29 cellular contexts compared by ENCODE assay signal in genomic region chr3:143188881-143189280, GRCh38.
"Had no signal": no experiment of that assay in that cellular context is flagged by ENCODE, and none has a peak within 500 bp of the region (broad histone marks: within the 10 kb centered on the region; RNA-seq: fewer than 3 reads in every experiment).

No MANE protein-coding gene starts in this region.

- H3K27me3 ChIP-seq: cardiac muscle cell had no signal

- H3K36me3 ChIP-seq: cardiac muscle cell, WERI-Rb-1 had no signal

- DNase-seq: activated CD4-positive, alpha-beta memory T cell treated with anti-CD3 and anti-CD28 coated beads, Interleukin-2, amount 10 ng/mL, durations not matched to agents 7 days and 5 days; activated CD4-positive, alpha-beta T cell treated with anti-CD3 and anti-CD28 coated beads for 1 hour; activated CD4-positive, alpha-beta T cell treated with anti-CD3 and anti-CD28 coated beads for 36 hours; activated CD4-positive, alpha-beta T cell treated with anti-CD3 and anti-CD28 coated beads for 48 hours; activated CD4-positive, alpha-beta T cell treated with anti-CD3 and anti-CD28 coated beads, Interleukin-2, amount 10 ng/mL, durations not matched to agents 7 days and 5 days; activated CD4-positive, alpha-beta T cell treated with anti-CD3 and anti-CD28 coated beads, Interleukin-2, amount 50 U/mL, for 48 hours; activated CD4-positive, CD25-positive, alpha-beta regulatory T cell; activated CD8-positive, alpha-beta memory T cell treated with anti-CD3 and anti-CD28 coated beads for 24 hours; activated CD8-positive, alpha-beta memory T cell treated with anti-CD3 and anti-CD28 coated beads, Interleukin-2, amount 10 ng/mL, durations not matched to agents 7 days and 5 days; activated CD8-positive, alpha-beta memory T cell treated with anti-CD3 and anti-CD28 coated beads, Interleukin-2, amount 50 U/mL, for 48 hours; activated CD8-positive, alpha-beta T cell treated with anti-CD3 and anti-CD28 coated beads, Interleukin-2, amount 10 ng/mL, durations not matched to agents 7 days and 5 days; activated effector memory CD4-positive, alpha-beta T cell treated with Interleukin-2 at 50 U/mL for 16 hours; activated gamma-delta T cell; activated naive CD4-positive, alpha-beta T cell treated with anti-CD3 and anti-CD28 coated beads, Interleukin-2, amount 10 ng/mL, durations not matched to agents 7 days and 5 days; activated naive CD4-positive, alpha-beta T cell treated with Interleukin-2 at 50 U/mL for 16 hours; activated naive CD8-positive, alpha-beta T cell treated with anti-CD3 and anti-CD28 coated beads, Interleukin-2, amount 10 ng/mL, durations not matched to agents 7 days and 5 days; activated naive CD8-positive, alpha-beta T cell treated with anti-CD3 and anti-CD28 coated beads, Interleukin-2, amount 50 U/mL, for 24 hours; activated T-cell treated with anti-CD3 and anti-CD28 coated beads, Interleukin-2, amount 50 U/mL, for 4 hours; amniotic stem cell; aorta; caudate nucleus; cerebellar nuclear complex; T-helper 1 cell; T-helper 2 cell; T-helper 9 cell; WERI-Rb-1 had no signal

- H3K27ac ChIP-seq: cardiac muscle cell, WERI-Rb-1 had no signal

- ATAC-seq: activated CD4-positive, alpha-beta T cell treated with anti-CD3 and anti-CD28 coated beads for 36 hours; activated CD4-positive, CD25-positive, alpha-beta regulatory T cell treated with anti-CD3 and anti-CD28 coated beads, Interleukin-2, amount 50 U/mL, for 24 hours; activated CD8-positive, alpha-beta memory T cell treated with anti-CD3 and anti-CD28 coated beads, Interleukin-2, amount 10 ng/mL, durations not matched to agents 7 days and 5 days; activated CD8-positive, alpha-beta T cell treated with anti-CD3 and anti-CD28 coated beads, Interleukin-2, amount 10 ng/mL, durations not matched to agents 7 days and 5 days; activated naive CD8-positive, alpha-beta T cell treated with anti-CD3 and anti-CD28 coated beads, Interleukin-2, amount 50 U/mL, for 24 hours; activated T-cell treated with anti-CD3 and anti-CD28 coated beads, Interleukin-2, amount 50 U/mL, for 4 hours; WTC11 had no signal

- H3K4me3 ChIP-seq: cardiac muscle cell had no signal
